ENCODE assay signal across 1 cellular context in the genomic region with DNA sequence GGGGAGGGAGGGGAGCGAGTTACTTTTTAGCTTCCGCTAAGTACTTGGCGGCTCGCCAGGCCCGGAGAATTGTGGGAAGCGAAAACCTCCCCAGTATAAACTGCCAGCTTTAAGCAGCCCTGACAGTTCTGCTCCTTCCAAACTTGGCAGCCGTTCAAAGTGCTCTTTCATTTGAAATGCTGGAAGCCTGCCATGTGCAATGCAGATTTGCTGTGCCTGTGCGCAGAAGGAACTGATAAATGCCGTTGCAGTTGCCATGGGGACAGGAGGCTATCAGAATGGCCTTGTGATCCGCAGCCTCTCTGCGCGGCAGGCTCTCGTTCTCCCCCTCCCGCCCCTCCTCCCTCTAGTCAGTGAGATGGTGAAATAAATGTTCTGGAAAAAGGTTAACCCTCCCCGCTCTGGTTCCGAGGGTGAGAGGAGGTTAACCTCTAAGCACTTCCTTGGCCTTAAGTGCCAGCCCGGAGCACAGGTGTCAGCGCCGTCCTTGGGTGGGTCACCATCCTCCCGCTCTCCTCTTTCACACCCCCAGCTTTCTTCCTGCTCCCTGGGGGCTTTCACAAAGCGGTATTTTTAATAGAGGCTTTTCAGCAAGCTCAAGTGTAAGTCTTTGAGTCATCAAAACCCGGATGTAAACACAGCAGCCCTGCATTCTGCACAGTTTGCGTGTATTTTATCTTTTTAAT.
A peak's percentile ranks its signal among the peaks of the same experiment; 100 is the strongest.
TF ChIP-seq lines count a peak whose summit lies in the region.

No MANE protein-coding gene starts in this region.

TF ChIP-seq in K562, 482 proteins besides CTCF, POLR2A, EP300 and RAD21 (continued from another document and continues in another):
- TF ChIP-seq USF1 (CRISPR knock-in tag; IDR thresholded peaks at IDR 0.05) (peak; percentile 57), RHOXF2B (CRISPR knock-in tag; conservative IDR thresholded peaks at IDR 0.05) (no peak), ATF7 (IDR thresholded peaks at IDR 0.05) (peak; percentile 69; the same call in 1 of the 2 replicates), FOS (IDR thresholded peaks at IDR 0.05; ENCODE audit: extremely low read depth, insufficient read length) (no peak), RCOR1 (IDR thresholded peaks at IDR 0.05; ENCODE audit: borderline replicate concordance in 1 of 2, low read depth in 2 of 2, low read length in 2 of 2) (peak; percentile 91 to 96), UBTF (IDR thresholded peaks at IDR 0.05; ENCODE audit: borderline replicate concordance in 1 of 2, low read depth in 2 of 2, low read length in 2 of 2) (no peak), SMAD4 (CRISPR knock-in tag; conservative IDR thresholded peaks at IDR 0.05) (0 out of 2 replicates have a peak, but pooled peaks have one; percentile 39), ATF6 (CRISPR knock-in tag; IDR thresholded peaks at IDR 0.05) (no peak), ZBTB9 (CRISPR knock-in tag; IDR thresholded peaks at IDR 0.05) (no peak), ETV5 (CRISPR knock-in tag; IDR thresholded peaks at IDR 0.05; ENCODE audit: low read depth) (no peak), ZNF695 (CRISPR knock-in tag; IDR thresholded peaks at IDR 0.05) (no peak), ZNF143 (CRISPR knock-in tag; IDR thresholded peaks at IDR 0.05) (peak; percentile 69), RB1 (IDR thresholded peaks at IDR 0.05; ENCODE audit: low read depth) (peak; percentile 40; the same call in 1 of the 2 replicates), HDAC3 (IDR thresholded peaks at IDR 0.05; ENCODE audit: borderline replicate concordance, partially characterized antibody) (peak; percentile 27), RFX5 (IDR thresholded peaks at IDR 0.05; ENCODE audit: low read depth, low read length) (no peak), U2AF1 (optimal IDR thresholded peaks at IDR 0.05; ENCODE audit: low read depth, low read length) (no peak), SOX6 (IDR thresholded peaks at IDR 0.05) (peak; percentile 80), NONO (IDR thresholded peaks at IDR 0.05; ENCODE audit: low read depth in 2 of 2, low read length in 1 of 2) (no peak), MBD2 (IDR thresholded peaks at IDR 0.05; ENCODE audit: borderline replicate concordance, low read depth) (peak; percentile 53; the same call in 1 of the 2 replicates), ILK (tag; IDR thresholded peaks at IDR 0.05; ENCODE audit: borderline replicate concordance, low read depth) (no peak), CBX3 (IDR thresholded peaks at IDR 0.05; ENCODE audit: borderline replicate concordance in 1 of 2, low read length in 2 of 2) (0 out of 3 replicates have a peak, but pooled peaks of 1 of the 2 experiments have one; percentile 17), ZNF444 (CRISPR knock-in tag; IDR thresholded peaks at IDR 0.05) (no peak), TRIM24 (IDR thresholded peaks at IDR 0.05) (peak in 1 of 2 experiments; percentile 46; a peak in 1 of 4 replicates), ZNF780A (CRISPR knock-in tag; IDR thresholded peaks at IDR 0.05) (no peak), E2F6 (IDR thresholded peaks at IDR 0.05; ENCODE audit: borderline replicate concordance in 1 of 2, extremely low read depth in 1 of 2, insufficient read depth in 1 of 2, insufficient read length in 1 of 2, low read depth in 1 of 2, low read length in 1 of 2, poor library complexity in 1 of 2, severe bottlenecking in 1 of 2) (no peak), SFPQ (IDR thresholded peaks at IDR 0.05; ENCODE audit: low read depth, low read length) (no peak), CUX1 (CRISPR knock-in tag; IDR thresholded peaks at IDR 0.05) (no peak; the same call in 1 of the 2 replicates), ZSCAN29 (IDR thresholded peaks at IDR 0.05) (no peak)
- TF ChIP-seq, protein P1, sequence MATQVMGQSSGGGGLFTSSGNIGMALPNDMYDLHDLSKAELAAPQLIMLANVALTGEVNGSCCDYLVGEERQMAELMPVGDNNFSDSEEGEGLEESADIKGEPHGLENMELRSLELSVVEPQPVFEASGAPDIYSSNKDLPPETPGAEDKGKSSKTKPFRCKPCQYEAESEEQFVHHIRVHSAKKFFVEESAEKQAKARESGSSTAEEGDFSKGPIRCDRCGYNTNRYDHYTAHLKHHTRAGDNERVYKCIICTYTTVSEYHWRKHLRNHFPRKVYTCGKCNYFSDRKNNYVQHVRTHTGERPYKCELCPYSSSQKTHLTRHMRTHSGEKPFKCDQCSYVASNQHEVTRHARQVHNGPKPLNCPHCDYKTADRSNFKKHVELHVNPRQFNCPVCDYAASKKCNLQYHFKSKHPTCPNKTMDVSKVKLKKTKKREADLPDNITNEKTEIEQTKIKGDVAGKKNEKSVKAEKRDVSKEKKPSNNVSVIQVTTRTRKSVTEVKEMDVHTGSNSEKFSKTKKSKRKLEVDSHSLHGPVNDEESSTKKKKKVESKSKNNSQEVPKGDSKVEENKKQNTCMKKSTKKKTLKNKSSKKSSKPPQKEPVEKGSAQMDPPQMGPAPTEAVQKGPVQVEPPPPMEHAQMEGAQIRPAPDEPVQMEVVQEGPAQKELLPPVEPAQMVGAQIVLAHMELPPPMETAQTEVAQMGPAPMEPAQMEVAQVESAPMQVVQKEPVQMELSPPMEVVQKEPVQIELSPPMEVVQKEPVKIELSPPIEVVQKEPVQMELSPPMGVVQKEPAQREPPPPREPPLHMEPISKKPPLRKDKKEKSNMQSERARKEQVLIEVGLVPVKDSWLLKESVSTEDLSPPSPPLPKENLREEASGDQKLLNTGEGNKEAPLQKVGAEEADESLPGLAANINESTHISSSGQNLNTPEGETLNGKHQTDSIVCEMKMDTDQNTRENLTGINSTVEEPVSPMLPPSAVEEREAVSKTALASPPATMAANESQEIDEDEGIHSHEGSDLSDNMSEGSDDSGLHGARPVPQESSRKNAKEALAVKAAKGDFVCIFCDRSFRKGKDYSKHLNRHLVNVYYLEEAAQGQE (CRISPR knock-in tag; IDR thresholded peaks at IDR 0.05; ENCODE audit: low read depth): no peak
- TF ChIP-seq, protein P2, sequence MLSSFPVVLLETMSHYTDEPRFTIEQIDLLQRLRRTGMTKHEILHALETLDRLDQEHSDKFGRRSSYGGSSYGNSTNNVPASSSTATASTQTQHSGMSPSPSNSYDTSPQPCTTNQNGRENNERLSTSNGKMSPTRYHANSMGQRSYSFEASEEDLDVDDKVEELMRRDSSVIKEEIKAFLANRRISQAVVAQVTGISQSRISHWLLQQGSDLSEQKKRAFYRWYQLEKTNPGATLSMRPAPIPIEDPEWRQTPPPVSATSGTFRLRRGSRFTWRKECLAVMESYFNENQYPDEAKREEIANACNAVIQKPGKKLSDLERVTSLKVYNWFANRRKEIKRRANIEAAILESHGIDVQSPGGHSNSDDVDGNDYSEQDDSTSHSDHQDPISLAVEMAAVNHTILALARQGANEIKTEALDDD (IDR thresholded peaks at IDR 0.05): peak; percentile 81
- TF ChIP-seq, protein P3, sequence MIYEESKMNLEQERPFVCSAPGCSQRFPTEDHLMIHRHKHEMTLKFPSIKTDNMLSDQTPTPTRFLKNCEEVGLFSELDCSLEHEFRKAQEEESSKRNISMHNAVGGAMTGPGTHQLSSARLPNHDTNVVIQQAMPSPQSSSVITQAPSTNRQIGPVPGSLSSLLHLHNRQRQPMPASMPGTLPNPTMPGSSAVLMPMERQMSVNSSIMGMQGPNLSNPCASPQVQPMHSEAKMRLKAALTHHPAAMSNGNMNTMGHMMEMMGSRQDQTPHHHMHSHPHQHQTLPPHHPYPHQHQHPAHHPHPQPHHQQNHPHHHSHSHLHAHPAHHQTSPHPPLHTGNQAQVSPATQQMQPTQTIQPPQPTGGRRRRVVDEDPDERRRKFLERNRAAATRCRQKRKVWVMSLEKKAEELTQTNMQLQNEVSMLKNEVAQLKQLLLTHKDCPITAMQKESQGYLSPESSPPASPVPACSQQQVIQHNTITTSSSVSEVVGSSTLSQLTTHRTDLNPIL (CRISPR knock-in tag; IDR thresholded peaks at IDR 0.05): no peak
